ENCODE assay signal across 19 cellular contexts in the genomic region with DNA sequence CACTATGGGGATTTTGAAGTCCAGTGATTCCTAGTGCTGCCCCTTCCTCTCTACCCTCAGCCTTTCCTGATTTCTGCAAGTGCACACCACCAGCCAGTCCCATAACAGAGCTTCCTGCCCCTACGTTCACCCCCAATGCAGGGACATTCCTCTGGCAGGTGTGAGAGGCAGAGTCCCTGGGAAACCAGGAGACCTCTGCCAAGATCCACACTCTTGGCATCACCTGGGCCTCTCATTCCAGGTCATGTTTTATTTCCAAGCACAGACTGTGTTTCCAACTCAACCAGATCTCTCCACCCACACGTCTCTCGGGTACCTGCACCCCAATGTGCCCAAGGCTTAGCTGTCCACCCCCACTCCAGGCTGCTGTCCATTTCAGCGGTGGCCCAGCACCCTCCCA. TPM values are rescaled to one million over a fixed set of nuclear protein-coding genes. Genes with fewer than 3 reads are reported as not detected.
"Had no signal": no experiment of that assay in that cellular context is flagged by ENCODE, and none has a peak within 500 bp of the region (broad histone marks: within the 10 kb centered on the region; RNA-seq: fewer than 3 reads in every experiment).

No MANE protein-coding gene starts in this region.

- H3K4me1 ChIP-seq: body of pancreas, psoas muscle, right atrium auricular region had no signal

- FAIRE-seq: colon, frontal cortex had no signal

- H3K27me3 ChIP-seq: body of pancreas, ovary, right atrium auricular region had no signal

- H3K36me3 Mint-ChIP-seq: activated naive CD4-positive, alpha-beta T cell treated with anti-CD3 and anti-CD28 coated beads, Interleukin-2, amount 50 U/mL, for 24 hours; mesothelial cell of epicardium; naive thymus-derived CD8-positive, alpha-beta T cell; type B pancreatic cell had no signal

- H3K36me3 ChIP-seq: esophagus muscularis mucosa, neutrophil, ovary, right atrium auricular region, thoracic aorta had no signal

- H3K4me1 Mint-ChIP-seq: activated naive CD4-positive, alpha-beta T cell treated with anti-CD3 and anti-CD28 coated beads, Interleukin-2, amount 50 U/mL, for 24 hours had no signal

- H3K9me3 ChIP-seq: body of pancreas, esophagus muscularis mucosa, neutrophil, ovary, psoas muscle, right atrium auricular region, thoracic aorta had no signal

- H3K27ac ChIP-seq: body of pancreas, esophagus muscularis mucosa, hepatocyte, neutrophil, ovary, psoas muscle, right atrium auricular region, thoracic aorta had no signal

- ATAC-seq: naive thymus-derived CD8-positive, alpha-beta T cell had no signal

- H3K4me3 ChIP-seq: body of pancreas, esophagus muscularis mucosa, hepatocyte, ovary, psoas muscle, right atrium auricular region, thoracic aorta had no signal

- H2AFZ ChIP-seq: hepatocyte had no signal

- H3K4me2 ChIP-seq: hepatocyte had no signal

- H3K9me3 Mint-ChIP-seq: activated CD8-positive, alpha-beta T cell treated with anti-CD3 and anti-CD28 coated beads for 36 hours; activated naive CD4-positive, alpha-beta T cell treated with anti-CD3 and anti-CD28 coated beads, Interleukin-2, amount 50 U/mL, for 24 hours; effector memory CD8-positive, alpha-beta T cell; mesothelial cell of epicardium; naive thymus-derived CD8-positive, alpha-beta T cell; type B pancreatic cell had no signal

- DNase-seq: activated CD4-positive, alpha-beta T cell treated with anti-CD3 and anti-CD28 coated beads for 1 hour; left ventricle myocardium superior; psoas muscle had no signal

- H3K4me3 Mint-ChIP-seq: activated CD8-positive, alpha-beta T cell treated with anti-CD3 and anti-CD28 coated beads for 36 hours; activated naive CD4-positive, alpha-beta T cell treated with anti-CD3 and anti-CD28 coated beads, Interleukin-2, amount 50 U/mL, for 24 hours; effector memory CD8-positive, alpha-beta T cell; mesothelial cell of epicardium; naive thymus-derived CD8-positive, alpha-beta T cell; type B pancreatic cell had no signal

- H3K79me2 ChIP-seq: hepatocyte had no signal

- H3K27ac Mint-ChIP-seq: activated CD8-positive, alpha-beta T cell treated with anti-CD3 and anti-CD28 coated beads for 36 hours; activated naive CD4-positive, alpha-beta T cell treated with anti-CD3 and anti-CD28 coated beads, Interleukin-2, amount 50 U/mL, for 24 hours; effector memory CD8-positive, alpha-beta T cell; mesothelial cell of epicardium; naive thymus-derived CD8-positive, alpha-beta T cell; type B pancreatic cell had no signal

RNA-seq across cellular contexts. Expression of a gene that starts 59.5 kb away (rescaled TPM):
- total RNA-seq: dermis microvascular lymphatic vessel endothelial cell had no signal
- polyA plus RNA-seq: naive thymus-derived CD8-positive, alpha-beta T cell had no signal
